ENCODE assay signal across 8 cellular contexts in genomic region chr4:98657531-98658286, GRCh38. TPM values are rescaled to one million over a fixed set of nuclear protein-coding genes. Genes with fewer than 3 reads are reported as not detected.
DNase-seq lines count a peak whose midpoint lies in the region; ATAC-seq and TF ChIP-seq lines count a peak whose summit lies in the region.

No MANE protein-coding gene starts in this region.

- H3K4me3 ChIP-seq in BJ (ENCODE audit: low read depth, low read length) (peak overlapping the region; percentile 75), brain microvascular endothelial cell (ENCODE audit: low read depth, low read length) (peak overlapping the region; percentile 93), iPS-18c (ENCODE audit: insufficient read depth, low read depth, low read length) (peak overlapping the region; percentile 72), skeletal muscle cell (ENCODE audit: low read depth, low read length) (peak overlapping the region; percentile 89)

- no peaks in the 10 kb centered on the region for H3K36me3 ChIP-seq in BJ (ENCODE audit: control insufficient read depth, insufficient read depth, low read length)
- no peaks in the 10 kb centered on the region for H3K36me3 ChIP-seq in brain microvascular endothelial cell (replicated peaks)

- H3K27me3 ChIP-seq in BJ (ENCODE audit: control insufficient read depth, insufficient read depth, low read length) (no peaks in the 10 kb centered on the region), brain microvascular endothelial cell (replicated peaks) (no peaks in the 10 kb centered on the region)

- CTCF ChIA-PET in BJ (lab: Yijun Ruan, JAX) = interaction anchor here (1.0 to 1.8 kb wide), 3 partner anchors 19 to 190 kb away, joined by 3 to 10 read pairs (median 4); no protein-coding TSS in a partner anchor

- DNase-seq in BJ (ENCODE audit: low read depth) = no peak
- DNase-seq in HuH-7.5 (ENCODE audit: low spot score) = peak; percentile 71
- peak; percentile 78 for DNase-seq in SW480 (ENCODE audit: low spot score)
- peak; percentile 63 for DNase-seq in brain microvascular endothelial cell
- DNase-seq in skeletal muscle cell (ENCODE audit: low read depth) = peak; percentile 56
- no peak for DNase-seq in GOT3 (lab: John Stamatoyannopoulos, UW)

- peak; percentile 4 for ATAC-seq in GM19455 (IDR thresholded peaks at IDR 0.05; ENCODE audit: unreplicated experiment)

- in situ Hi-C loops in brain microvascular endothelial cell (cut with HindIII; ENCODE audit: low pct_ligation_motif_present, low sequenced_read_pairs) = no loop called here

- no peaks in the 10 kb centered on the region for H3K9me3 ChIP-seq in iPS-18c (ENCODE audit: control insufficient read depth, insufficient read depth, low read length)

- TF ChIP-seq CTCF in BJ (IDR thresholded peaks at IDR 0.05; ENCODE audit: insufficient read depth, low read depth, low read length) = no peak
- no peak for TF ChIP-seq CTCF in brain microvascular endothelial cell (IDR thresholded peaks at IDR 0.05; ENCODE audit: low read depth, low read length, missing control alignments)

- H3K27ac ChIP-seq in brain microvascular endothelial cell = peak overlapping the region; percentile 60

- POLR2A ChIA-PET in BJ (lab: Charles Lee) = interaction anchor here (0.6 kb wide), 1 partner anchor 284 kb away, joined by 3 read pairs; no protein-coding TSS in a partner anchor

RNA-seq across cellular contexts. Expression of gene TSPAN5, which starts 0.7 kb away (rescaled TPM):
- 74.5 and 96.5 TPM in 2 replicates for polyA plus RNA-seq in BJ (2011; rRNA removed)
- 34.6 and 39.1 TPM in 2 replicates for polyA minus RNA-seq in BJ (2011; rRNA and poly(A)+ RNA removed)

Comparison
In these comparisons a context has a peak if more than half of its experiments do, and no peak if none do; other contexts are left out.
1. DNase-seq: peak in HuH-7.5 (single experiment), SW480 (single experiment), brain microvascular endothelial cell (single experiment) and skeletal muscle cell (single experiment); none in BJ (single experiment) and GOT3 (single experiment).
2. Peak in every context shown above with its lines, with median percentiles within 50 percentile points of each other: H3K4me3 ChIP-seq.